ENCODE assay signal across 10 cellular contexts in the genomic region with DNA sequence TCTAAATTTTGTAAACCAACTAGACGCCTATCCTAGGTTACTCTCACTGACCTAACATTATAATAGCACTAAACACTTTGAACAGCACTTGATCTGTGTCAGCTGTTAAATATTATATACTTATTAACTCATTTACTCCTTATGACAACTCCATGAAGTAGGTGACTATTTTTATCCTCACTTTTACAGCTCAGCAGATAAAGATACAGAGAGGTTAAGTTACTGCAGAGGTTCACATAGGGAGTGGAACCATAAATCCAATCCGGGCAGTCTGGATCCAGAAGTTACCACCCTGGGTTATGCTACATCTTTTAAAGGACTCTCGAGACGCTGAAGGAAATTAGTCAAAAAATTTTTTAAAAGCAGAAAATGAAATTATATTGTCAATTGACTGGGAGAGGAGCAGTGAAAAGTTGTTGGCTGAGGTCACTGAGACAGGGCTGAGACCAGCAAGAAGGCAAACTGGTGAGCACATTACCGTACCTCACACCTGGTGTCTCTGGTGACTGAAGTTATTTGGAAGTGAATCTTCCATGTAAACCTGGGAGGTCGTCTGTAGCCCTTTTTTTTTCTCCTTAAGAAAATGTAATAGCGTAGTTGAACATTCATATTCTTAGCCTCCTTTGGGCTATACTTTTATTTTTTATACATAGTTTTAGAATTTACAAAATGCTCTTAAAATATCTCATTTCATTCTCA. TPM values are rescaled to one million over a fixed set of nuclear protein-coding genes. Genes with fewer than 3 reads are reported as not detected.
DNase-seq lines count a peak whose midpoint lies in the region; ATAC-seq and TF ChIP-seq lines count a peak whose summit lies in the region.
"Had no signal": no experiment of that assay in that cellular context is flagged by ENCODE, and none has a peak within 500 bp of the region (broad histone marks: within the 10 kb centered on the region; RNA-seq: fewer than 3 reads in every experiment).

No MANE protein-coding gene starts in this region.

- H3K36me3 Mint-ChIP-seq in IgD-negative memory B cell (no peaks in the 10 kb centered on the region), chondrocyte (ENCODE audit: low read depth) (peaks cover 2% of the 10 kb centered on the region)

- H3K4me1 ChIP-seq in muscle layer of duodenum (ENCODE audit: control insufficient read depth in 1 of 2, insufficient read depth in 2 of 2, low read length in 2 of 2): peaks cover 7 to 30% of the 10 kb centered on the region in 2 donors

- H3K27me3 Mint-ChIP-seq in IgD-negative memory B cell (peaks cover 6% of the 10 kb centered on the region), chondrocyte (ENCODE audit: low read depth) (no peaks in the 10 kb centered on the region)

- CTCF ChIA-PET in AG04450 (lab: Charles Lee): no interaction called here

- H3K4me1 Mint-ChIP-seq in IgD-negative memory B cell: peaks cover 21 to 42% (median 33%) of the 10 kb centered on the region in 3 donors
- peaks cover 51% of the 10 kb centered on the region for H3K4me1 Mint-ChIP-seq in chondrocyte (ENCODE audit: low read depth)

- TF ChIP-seq CTCF in AG04450 (IDR thresholded peaks at IDR 0.05; ENCODE audit: low read depth, low read length): no peak
- no peak for TF ChIP-seq CTCF in chondrocyte (IDR thresholded peaks at IDR 0.05)

- H3K27me3 ChIP-seq in AG04450 (ENCODE audit: control insufficient read depth, insufficient read depth, low read length): no peaks in the 10 kb centered on the region
- no peaks in the 10 kb centered on the region for H3K27me3 ChIP-seq in muscle layer of duodenum (ENCODE audit: low read depth, low read length)

- H3K36me3 ChIP-seq in muscle layer of duodenum (ENCODE audit: control insufficient read depth in 1 of 2, insufficient read depth in 2 of 2, low read length in 2 of 2): no peaks in the 10 kb centered on the region

- H3K4me3 Mint-ChIP-seq in IgD-negative memory B cell (peak overlapping the region; percentile 87 to 98 (median 96)), chondrocyte (ENCODE audit: unreplicated experiment) (peak overlapping the region; percentile 94)

- no peak overlapping the region for H3K27ac ChIP-seq in AG04450 (ENCODE audit: low read depth, low read length)
- H3K27ac ChIP-seq in muscle layer of duodenum (ENCODE audit: low read length): peak overlapping the region; percentile 82

- H3K9me3 Mint-ChIP-seq in IgD-negative memory B cell (no peaks in the 10 kb centered on the region), chondrocyte (ENCODE audit: low read depth) (no peaks in the 10 kb centered on the region)

- POLR2A ChIA-PET in AG04450 (lab: Yijun Ruan, JAX): no interaction called here

- H3K27ac Mint-ChIP-seq in IgD-negative memory B cell: peak overlapping the region; percentile 28 to 96 (median 74)
- peak overlapping the region; percentile 84 for H3K27ac Mint-ChIP-seq in chondrocyte (ENCODE audit: unreplicated experiment)

- no peak for DNase-seq in AG04450 (ENCODE audit: low read depth, low spot score)
- no peak for DNase-seq in chondrocyte (ENCODE audit: low spot score)
- no peak for DNase-seq in T1000 (lab: John Stamatoyannopoulos, UW)
- no peak for DNase-seq in foreskin melanocyte
- DNase-seq: NK-92 treated with Interleukin-12 subunit alpha and Interleukin-12 subunit beta, amount 100 ng/mL, for 24 hours had no signal

- ATAC-seq in GM19328 (IDR thresholded peaks at IDR 0.05; ENCODE audit: unreplicated experiment) (no peak), HG02852 (IDR thresholded peaks at IDR 0.05; ENCODE audit: unreplicated experiment) (no peak)

- no peaks in the 10 kb centered on the region for H3K9me3 ChIP-seq in AG04450 (ENCODE audit: control insufficient read depth, insufficient read depth, low read length)
- no peaks in the 10 kb centered on the region for H3K9me3 ChIP-seq in muscle layer of duodenum (ENCODE audit: control insufficient read depth in 1 of 2, low read length in 2 of 2)

- H3K4me3 ChIP-seq in AG04450 (ENCODE audit: low read depth, low read length) (peak overlapping the region; percentile 70), muscle layer of duodenum (ENCODE audit: low read depth in 1 of 2, low read length in 2 of 2) (peak overlapping the region; percentile 78 to 87)

RNA-seq across cellular contexts. Expression of a gene that starts 1.2 kb away (rescaled TPM):
- polyA plus RNA-seq in AG04450 (2011; rRNA removed) (15.8 and 22.0 TPM in 2 replicates), IgD-negative memory B cell (10.9 TPM)
- 13.2 and 14.9 TPM in 2 replicates for polyA minus RNA-seq in AG04450 (2011; rRNA and poly(A)+ RNA removed)
- 42.6 to 55.9 TPM (median 45.4 TPM) in 3 replicates for total RNA-seq in chondrocyte

RNA-seq across cellular contexts. Expression of a gene that starts 33.9 kb away (rescaled TPM):
- polyA plus RNA-seq in AG04450 (2011; rRNA removed): 0.36 and 0.60 TPM in 2 replicates
- polyA minus RNA-seq in AG04450 (2011; rRNA and poly(A)+ RNA removed): 0.70 TPM in 1 of 2 replicates, not detected in the other
- polyA plus RNA-seq in IgD-negative memory B cell: not detected
- total RNA-seq in chondrocyte: 16.2 to 40.2 TPM (median 38.0 TPM) in 3 replicates
- total RNA-seq: lung microvascular endothelial cell had no signal
